ENCODE assay signal across 2 cellular contexts in the genomic region with DNA sequence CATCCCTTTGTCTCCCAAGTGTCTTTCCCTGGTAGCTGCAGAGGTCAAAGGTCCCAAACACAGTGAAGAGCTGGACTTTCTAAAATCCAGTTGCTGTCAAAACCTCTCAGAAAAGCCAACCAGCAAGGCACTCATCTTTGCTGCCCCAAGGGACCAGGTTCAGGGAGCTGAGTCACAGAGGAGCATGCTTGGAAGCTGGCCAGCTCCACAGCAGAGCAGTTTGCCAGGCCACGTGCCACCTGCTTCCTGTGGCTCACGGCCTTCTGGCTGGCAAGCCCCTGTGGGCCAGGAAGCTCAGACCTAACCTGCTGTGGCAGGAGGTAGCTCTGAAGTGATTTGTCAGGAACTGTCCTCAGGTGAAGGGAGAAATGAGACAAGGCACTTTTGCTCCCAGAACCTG.
TF ChIP-seq lines count a peak whose summit lies in the region.

No MANE protein-coding gene starts in this region.

TF ChIP-seq in SK-N-SH treated with all-trans-retinoic acid at 6 μM for 48 hours, 23 proteins besides CTCF, POLR2A, EP300 and RAD21:
- no peak for TF ChIP-seq ZC3H10 (CRISPR knock-in tag; IDR thresholded peaks at IDR 0.05)
- TF ChIP-seq ZFP3 (CRISPR knock-in tag; IDR thresholded peaks at IDR 0.05), result peak; percentile 85
- TF ChIP-seq CSDC2 (CRISPR knock-in tag; IDR thresholded peaks at IDR 0.05), result peak; percentile 91; the same call in 1 of the 2 replicates
- 0 out of 2 replicates have a peak, but pooled peaks have one; percentile 32 for TF ChIP-seq SNAI2 (CRISPR knock-in tag; IDR thresholded peaks at IDR 0.05)
- TF ChIP-seq ISL1 (CRISPR knock-in tag; IDR thresholded peaks at IDR 0.05), result peak; percentile 49
- TF ChIP-seq GLIS3 (CRISPR knock-in tag; IDR thresholded peaks at IDR 0.05), result no peak

TF ChIP-seq in GM12878, 131 proteins besides CTCF, POLR2A, EP300 and RAD21 (continues in another document):
- no peak for TF ChIP-seq KDM1A (IDR thresholded peaks at IDR 0.05; ENCODE audit: borderline replicate concordance)
- TF ChIP-seq FOXK2 (IDR thresholded peaks at IDR 0.05), result no peak
- TF ChIP-seq EGR1 (IDR thresholded peaks at IDR 0.05; ENCODE audit: borderline replicate concordance in 1 of 2, low read depth in 2 of 2, low read length in 2 of 2), result no peak
- no peak for TF ChIP-seq ZNF24 (IDR thresholded peaks at IDR 0.05)
- 0 out of 2 replicates have a peak, but pooled peaks have one; percentile 13 for TF ChIP-seq HCFC1 (IDR thresholded peaks at IDR 0.05; ENCODE audit: low read length)
- TF ChIP-seq, protein P1, sequence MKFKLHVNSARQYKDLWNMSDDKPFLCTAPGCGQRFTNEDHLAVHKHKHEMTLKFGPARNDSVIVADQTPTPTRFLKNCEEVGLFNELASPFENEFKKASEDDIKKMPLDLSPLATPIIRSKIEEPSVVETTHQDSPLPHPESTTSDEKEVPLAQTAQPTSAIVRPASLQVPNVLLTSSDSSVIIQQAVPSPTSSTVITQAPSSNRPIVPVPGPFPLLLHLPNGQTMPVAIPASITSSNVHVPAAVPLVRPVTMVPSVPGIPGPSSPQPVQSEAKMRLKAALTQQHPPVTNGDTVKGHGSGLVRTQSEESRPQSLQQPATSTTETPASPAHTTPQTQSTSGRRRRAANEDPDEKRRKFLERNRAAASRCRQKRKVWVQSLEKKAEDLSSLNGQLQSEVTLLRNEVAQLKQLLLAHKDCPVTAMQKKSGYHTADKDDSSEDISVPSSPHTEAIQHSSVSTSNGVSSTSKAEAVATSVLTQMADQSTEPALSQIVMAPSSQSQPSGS (IDR thresholded peaks at IDR 0.05; ENCODE audit: low read length), result no peak
- TF ChIP-seq KLF5 (IDR thresholded peaks at IDR 0.05; ENCODE audit: partially characterized antibody), result no peak
- TF ChIP-seq RFX5 (IDR thresholded peaks at IDR 0.05; ENCODE audit: low read depth, low read length), result no peak
- TF ChIP-seq ASH2L (IDR thresholded peaks at IDR 0.05; ENCODE audit: borderline replicate concordance, low read depth), result no peak
- TF ChIP-seq SREBF2 (IDR thresholded peaks at IDR 0.05; ENCODE audit: low read length), result no peak
- no peak for TF ChIP-seq IRF4 (IDR thresholded peaks at IDR 0.05; ENCODE audit: low read depth, low read length)
- TF ChIP-seq POLR2AphosphoS5 (IDR thresholded peaks at IDR 0.05; ENCODE audit: low read length), result peak; percentile 88; the same call in 1 of the 2 replicates
- 0 out of 2 replicates have a peak, but pooled peaks have one; percentile 45 for TF ChIP-seq WRNIP1 (IDR thresholded peaks at IDR 0.05; ENCODE audit: borderline replicate concordance, low read depth, low read length)
- TF ChIP-seq MTA3 (IDR thresholded peaks at IDR 0.05; ENCODE audit: borderline replicate concordance, low read length), result no peak
- TF ChIP-seq NR2F1 (conservative IDR thresholded peaks at IDR 0.05), result peak; percentile 91
- no peak for TF ChIP-seq NR2C2 (IDR thresholded peaks at IDR 0.05; ENCODE audit: borderline replicate concordance, control insufficient read depth, insufficient read length, low read depth)
- TF ChIP-seq EED (IDR thresholded peaks at IDR 0.05; ENCODE audit: low read depth), result peak; percentile 56
- TF ChIP-seq, protein P2, sequence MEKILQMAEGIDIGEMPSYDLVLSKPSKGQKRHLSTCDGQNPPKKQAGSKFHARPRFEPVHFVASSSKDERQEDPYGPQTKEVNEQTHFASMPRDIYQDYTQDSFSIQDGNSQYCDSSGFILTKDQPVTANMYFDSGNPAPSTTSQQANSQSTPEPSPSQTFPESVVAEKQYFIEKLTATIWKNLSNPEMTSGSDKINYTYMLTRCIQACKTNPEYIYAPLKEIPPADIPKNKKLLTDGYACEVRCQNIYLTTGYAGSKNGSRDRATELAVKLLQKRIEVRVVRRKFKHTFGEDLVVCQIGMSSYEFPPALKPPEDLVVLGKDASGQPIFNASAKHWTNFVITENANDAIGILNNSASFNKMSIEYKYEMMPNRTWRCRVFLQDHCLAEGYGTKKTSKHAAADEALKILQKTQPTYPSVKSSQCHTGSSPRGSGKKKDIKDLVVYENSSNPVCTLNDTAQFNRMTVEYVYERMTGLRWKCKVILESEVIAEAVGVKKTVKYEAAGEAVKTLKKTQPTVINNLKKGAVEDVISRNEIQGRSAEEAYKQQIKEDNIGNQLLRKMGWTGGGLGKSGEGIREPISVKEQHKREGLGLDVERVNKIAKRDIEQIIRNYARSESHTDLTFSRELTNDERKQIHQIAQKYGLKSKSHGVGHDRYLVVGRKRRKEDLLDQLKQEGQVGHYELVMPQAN (conservative IDR thresholded peaks at IDR 0.05), result no peak
- peak; percentile 56; the same call in 1 of the 2 replicates for TF ChIP-seq NR2C1 (IDR thresholded peaks at IDR 0.05)
- TF ChIP-seq, protein P3, sequence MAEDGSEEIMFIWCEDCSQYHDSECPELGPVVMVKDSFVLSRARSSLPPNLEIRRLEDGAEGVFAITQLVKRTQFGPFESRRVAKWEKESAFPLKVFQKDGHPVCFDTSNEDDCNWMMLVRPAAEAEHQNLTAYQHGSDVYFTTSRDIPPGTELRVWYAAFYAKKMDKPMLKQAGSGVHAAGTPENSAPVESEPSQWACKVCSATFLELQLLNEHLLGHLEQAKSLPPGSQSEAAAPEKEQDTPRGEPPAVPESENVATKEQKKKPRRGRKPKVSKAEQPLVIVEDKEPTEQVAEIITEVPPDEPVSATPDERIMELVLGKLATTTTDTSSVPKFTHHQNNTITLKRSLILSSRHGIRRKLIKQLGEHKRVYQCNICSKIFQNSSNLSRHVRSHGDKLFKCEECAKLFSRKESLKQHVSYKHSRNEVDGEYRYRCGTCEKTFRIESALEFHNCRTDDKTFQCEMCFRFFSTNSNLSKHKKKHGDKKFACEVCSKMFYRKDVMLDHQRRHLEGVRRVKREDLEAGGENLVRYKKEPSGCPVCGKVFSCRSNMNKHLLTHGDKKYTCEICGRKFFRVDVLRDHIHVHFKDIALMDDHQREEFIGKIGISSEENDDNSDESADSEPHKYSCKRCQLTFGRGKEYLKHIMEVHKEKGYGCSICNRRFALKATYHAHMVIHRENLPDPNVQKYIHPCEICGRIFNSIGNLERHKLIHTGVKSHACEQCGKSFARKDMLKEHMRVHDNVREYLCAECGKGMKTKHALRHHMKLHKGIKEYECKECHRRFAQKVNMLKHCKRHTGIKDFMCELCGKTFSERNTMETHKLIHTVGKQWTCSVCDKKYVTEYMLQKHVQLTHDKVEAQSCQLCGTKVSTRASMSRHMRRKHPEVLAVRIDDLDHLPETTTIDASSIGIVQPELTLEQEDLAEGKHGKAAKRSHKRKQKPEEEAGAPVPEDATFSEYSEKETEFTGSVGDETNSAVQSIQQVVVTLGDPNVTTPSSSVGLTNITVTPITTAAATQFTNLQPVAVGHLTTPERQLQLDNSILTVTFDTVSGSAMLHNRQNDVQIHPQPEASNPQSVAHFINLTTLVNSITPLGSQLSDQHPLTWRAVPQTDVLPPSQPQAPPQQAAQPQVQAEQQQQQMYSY (CRISPR knock-in tag; IDR thresholded peaks at IDR 0.05), result no peak
- no peak for TF ChIP-seq MEF2A (IDR thresholded peaks at IDR 0.05; ENCODE audit: insufficient read depth, low read depth, low read length)
- TF ChIP-seq SMAD1 (IDR thresholded peaks at IDR 0.05; ENCODE audit: low read depth, partially characterized antibody), result peak; percentile 85
- TF ChIP-seq JUND (IDR thresholded peaks at IDR 0.05; ENCODE audit: low read depth, low read length), result no peak; the same call in 1 of the 2 replicates
- TF ChIP-seq IKZF2 (IDR thresholded peaks at IDR 0.05), result peak; percentile 72 to 87
- TF ChIP-seq, protein P4, sequence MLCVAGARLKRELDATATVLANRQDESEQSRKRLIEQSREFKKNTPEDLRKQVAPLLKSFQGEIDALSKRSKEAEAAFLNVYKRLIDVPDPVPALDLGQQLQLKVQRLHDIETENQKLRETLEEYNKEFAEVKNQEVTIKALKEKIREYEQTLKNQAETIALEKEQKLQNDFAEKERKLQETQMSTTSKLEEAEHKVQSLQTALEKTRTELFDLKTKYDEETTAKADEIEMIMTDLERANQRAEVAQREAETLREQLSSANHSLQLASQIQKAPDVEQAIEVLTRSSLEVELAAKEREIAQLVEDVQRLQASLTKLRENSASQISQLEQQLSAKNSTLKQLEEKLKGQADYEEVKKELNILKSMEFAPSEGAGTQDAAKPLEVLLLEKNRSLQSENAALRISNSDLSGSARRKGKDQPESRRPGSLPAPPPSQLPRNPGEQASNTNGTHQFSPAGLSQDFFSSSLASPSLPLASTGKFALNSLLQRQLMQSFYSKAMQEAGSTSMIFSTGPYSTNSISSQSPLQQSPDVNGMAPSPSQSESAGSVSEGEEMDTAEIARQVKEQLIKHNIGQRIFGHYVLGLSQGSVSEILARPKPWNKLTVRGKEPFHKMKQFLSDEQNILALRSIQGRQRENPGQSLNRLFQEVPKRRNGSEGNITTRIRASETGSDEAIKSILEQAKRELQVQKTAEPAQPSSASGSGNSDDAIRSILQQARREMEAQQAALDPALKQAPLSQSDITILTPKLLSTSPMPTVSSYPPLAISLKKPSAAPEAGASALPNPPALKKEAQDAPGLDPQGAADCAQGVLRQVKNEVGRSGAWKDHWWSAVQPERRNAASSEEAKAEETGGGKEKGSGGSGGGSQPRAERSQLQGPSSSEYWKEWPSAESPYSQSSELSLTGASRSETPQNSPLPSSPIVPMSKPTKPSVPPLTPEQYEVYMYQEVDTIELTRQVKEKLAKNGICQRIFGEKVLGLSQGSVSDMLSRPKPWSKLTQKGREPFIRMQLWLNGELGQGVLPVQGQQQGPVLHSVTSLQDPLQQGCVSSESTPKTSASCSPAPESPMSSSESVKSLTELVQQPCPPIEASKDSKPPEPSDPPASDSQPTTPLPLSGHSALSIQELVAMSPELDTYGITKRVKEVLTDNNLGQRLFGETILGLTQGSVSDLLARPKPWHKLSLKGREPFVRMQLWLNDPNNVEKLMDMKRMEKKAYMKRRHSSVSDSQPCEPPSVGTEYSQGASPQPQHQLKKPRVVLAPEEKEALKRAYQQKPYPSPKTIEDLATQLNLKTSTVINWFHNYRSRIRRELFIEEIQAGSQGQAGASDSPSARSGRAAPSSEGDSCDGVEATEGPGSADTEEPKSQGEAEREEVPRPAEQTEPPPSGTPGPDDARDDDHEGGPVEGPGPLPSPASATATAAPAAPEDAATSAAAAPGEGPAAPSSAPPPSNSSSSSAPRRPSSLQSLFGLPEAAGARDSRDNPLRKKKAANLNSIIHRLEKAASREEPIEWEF (IDR thresholded peaks at IDR 0.05; ENCODE audit: insufficient replicate concordance, low read depth, low read length), result no peak
- no peak for TF ChIP-seq CREM (IDR thresholded peaks at IDR 0.05; ENCODE audit: low read depth)
- TF ChIP-seq NFYA (IDR thresholded peaks at IDR 0.05; ENCODE audit: borderline replicate concordance, low read depth, low read length), result no peak
- no peak for TF ChIP-seq HDAC6 (IDR thresholded peaks at IDR 0.05; ENCODE audit: unreplicated experiment)
- TF ChIP-seq HDAC2 (IDR thresholded peaks at IDR 0.05), result no peak
- TF ChIP-seq SMARCA5 (IDR thresholded peaks at IDR 0.05), result no peak
- no peak for TF ChIP-seq ESRRA (IDR thresholded peaks at IDR 0.05; ENCODE audit: low read length)
- 0 out of 2 replicates have a peak, but pooled peaks have one; percentile 53 for TF ChIP-seq HDGF (IDR thresholded peaks at IDR 0.05)
- no peak for TF ChIP-seq NRF1 (conservative IDR thresholded peaks at IDR 0.05; ENCODE audit: low read depth, low read length)
- no peak for TF ChIP-seq SREBF1 (IDR thresholded peaks at IDR 0.05; ENCODE audit: low read length)
- no peak for TF ChIP-seq ZNF384 (IDR thresholded peaks at IDR 0.05; ENCODE audit: borderline replicate concordance, low read depth, low read length)
- no peak for TF ChIP-seq ZNF274 (IDR thresholded peaks at IDR 0.05; ENCODE audit: insufficient read depth, insufficient read length)
- TF ChIP-seq, protein P5, sequence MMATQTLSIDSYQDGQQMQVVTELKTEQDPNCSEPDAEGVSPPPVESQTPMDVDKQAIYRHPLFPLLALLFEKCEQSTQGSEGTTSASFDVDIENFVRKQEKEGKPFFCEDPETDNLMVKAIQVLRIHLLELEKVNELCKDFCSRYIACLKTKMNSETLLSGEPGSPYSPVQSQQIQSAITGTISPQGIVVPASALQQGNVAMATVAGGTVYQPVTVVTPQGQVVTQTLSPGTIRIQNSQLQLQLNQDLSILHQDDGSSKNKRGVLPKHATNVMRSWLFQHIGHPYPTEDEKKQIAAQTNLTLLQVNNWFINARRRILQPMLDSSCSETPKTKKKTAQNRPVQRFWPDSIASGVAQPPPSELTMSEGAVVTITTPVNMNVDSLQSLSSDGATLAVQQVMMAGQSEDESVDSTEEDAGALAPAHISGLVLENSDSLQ (IDR thresholded peaks at IDR 0.05), result no peak
- TF ChIP-seq DPF2 (IDR thresholded peaks at IDR 0.05), result 0 out of 2 replicates have a peak, but pooled peaks have one; percentile 64
- TF ChIP-seq PAX5 (IDR thresholded peaks at IDR 0.05; ENCODE audit: borderline replicate concordance, low read depth, low read length), result peak; percentile 53; the same call in 1 of the 2 replicates
- TF ChIP-seq, protein P6, sequence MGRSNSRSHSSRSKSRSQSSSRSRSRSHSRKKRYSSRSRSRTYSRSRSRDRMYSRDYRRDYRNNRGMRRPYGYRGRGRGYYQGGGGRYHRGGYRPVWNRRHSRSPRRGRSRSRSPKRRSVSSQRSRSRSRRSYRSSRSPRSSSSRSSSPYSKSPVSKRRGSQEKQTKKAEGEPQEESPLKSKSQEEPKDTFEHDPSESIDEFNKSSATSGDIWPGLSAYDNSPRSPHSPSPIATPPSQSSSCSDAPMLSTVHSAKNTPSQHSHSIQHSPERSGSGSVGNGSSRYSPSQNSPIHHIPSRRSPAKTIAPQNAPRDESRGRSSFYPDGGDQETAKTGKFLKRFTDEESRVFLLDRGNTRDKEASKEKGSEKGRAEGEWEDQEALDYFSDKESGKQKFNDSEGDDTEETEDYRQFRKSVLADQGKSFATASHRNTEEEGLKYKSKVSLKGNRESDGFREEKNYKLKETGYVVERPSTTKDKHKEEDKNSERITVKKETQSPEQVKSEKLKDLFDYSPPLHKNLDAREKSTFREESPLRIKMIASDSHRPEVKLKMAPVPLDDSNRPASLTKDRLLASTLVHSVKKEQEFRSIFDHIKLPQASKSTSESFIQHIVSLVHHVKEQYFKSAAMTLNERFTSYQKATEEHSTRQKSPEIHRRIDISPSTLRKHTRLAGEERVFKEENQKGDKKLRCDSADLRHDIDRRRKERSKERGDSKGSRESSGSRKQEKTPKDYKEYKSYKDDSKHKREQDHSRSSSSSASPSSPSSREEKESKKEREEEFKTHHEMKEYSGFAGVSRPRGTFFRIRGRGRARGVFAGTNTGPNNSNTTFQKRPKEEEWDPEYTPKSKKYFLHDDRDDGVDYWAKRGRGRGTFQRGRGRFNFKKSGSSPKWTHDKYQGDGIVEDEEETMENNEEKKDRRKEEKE (IDR thresholded peaks at IDR 0.05), result no peak
- TF ChIP-seq RUNX3 (IDR thresholded peaks at IDR 0.05; ENCODE audit: low read length), result no peak
- peak; percentile 27 for TF ChIP-seq RELA (IDR thresholded peaks at IDR 0.05; ENCODE audit: borderline replicate concordance, partially characterized antibody)
- TF ChIP-seq, protein P7, sequence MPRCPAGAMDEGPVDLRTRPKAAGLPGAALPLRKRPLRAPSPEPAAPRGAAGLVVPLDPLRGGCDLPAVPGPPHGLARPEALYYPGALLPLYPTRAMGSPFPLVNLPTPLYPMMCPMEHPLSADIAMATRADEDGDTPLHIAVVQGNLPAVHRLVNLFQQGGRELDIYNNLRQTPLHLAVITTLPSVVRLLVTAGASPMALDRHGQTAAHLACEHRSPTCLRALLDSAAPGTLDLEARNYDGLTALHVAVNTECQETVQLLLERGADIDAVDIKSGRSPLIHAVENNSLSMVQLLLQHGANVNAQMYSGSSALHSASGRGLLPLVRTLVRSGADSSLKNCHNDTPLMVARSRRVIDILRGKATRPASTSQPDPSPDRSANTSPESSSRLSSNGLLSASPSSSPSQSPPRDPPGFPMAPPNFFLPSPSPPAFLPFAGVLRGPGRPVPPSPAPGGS (IDR thresholded peaks at IDR 0.05; ENCODE audit: borderline replicate concordance, insufficient read depth, low read depth, low read length, poor library complexity, severe bottlenecking), result no peak
- no peak for TF ChIP-seq ATF7 (IDR thresholded peaks at IDR 0.05; ENCODE audit: low read depth)
